1 cellular context compared by ENCODE assay signal in genomic region chr2:96934831-96935545, GRCh38.
TF ChIP-seq lines count a peak whose summit lies in the region.

No MANE protein-coding gene starts in this region.

TF ChIP-seq in H1, 55 proteins besides CTCF, POLR2A, EP300 and RAD21:
- TF ChIP-seq ATF3 (IDR thresholded peaks at IDR 0.05; ENCODE audit: insufficient read depth, low read depth, low read length): no peak
